1 cellular context compared by ENCODE assay signal in the genomic region with DNA sequence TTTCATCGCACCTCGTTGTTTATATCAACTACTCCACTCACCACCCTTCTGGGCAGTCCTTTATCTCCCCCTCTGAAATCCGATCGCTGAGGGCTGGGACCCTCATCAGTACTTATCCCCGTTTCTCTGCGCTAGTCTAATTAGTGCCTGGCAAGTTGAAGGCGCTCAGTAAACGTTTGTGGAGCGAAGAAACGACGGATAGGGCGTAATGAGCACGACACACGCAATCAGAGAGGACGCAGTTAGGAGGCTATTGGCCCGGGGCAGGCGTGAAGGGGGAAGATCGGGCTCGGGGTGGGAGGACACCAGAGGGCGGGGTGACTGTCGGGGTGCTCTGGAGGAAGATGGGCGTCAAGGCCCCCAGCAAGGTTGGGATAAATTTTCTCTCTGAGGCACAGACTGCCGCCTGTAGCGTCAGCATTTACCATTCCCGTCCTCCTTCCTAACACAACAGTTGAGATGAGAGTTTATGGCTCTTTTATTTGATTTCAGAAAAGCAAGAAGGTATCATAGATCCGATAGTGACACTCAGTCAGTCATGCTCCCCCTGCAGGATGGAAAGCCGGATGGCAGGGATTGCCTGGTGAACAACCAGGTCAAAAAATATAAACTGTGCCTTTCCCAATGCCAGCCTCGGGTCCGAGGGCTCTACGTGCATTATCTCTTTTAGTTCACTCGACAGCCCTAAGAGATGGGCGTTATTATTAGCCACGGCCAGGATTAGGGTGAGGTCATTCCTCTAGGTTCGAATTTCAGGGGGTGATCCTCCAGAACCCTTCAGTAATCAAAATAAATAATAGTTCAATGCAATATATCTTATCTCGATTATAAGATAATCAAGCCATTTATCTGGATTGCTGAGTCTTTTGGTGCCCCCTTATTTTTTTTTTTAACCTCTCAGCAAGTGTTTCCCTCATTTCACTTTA.
TF ChIP-seq lines count a peak whose summit lies in the region.

No MANE protein-coding gene starts in this region.

TF ChIP-seq in GM23338, 12 proteins besides CTCF, POLR2A, EP300 and RAD21:
- TF ChIP-seq, protein P1, sequence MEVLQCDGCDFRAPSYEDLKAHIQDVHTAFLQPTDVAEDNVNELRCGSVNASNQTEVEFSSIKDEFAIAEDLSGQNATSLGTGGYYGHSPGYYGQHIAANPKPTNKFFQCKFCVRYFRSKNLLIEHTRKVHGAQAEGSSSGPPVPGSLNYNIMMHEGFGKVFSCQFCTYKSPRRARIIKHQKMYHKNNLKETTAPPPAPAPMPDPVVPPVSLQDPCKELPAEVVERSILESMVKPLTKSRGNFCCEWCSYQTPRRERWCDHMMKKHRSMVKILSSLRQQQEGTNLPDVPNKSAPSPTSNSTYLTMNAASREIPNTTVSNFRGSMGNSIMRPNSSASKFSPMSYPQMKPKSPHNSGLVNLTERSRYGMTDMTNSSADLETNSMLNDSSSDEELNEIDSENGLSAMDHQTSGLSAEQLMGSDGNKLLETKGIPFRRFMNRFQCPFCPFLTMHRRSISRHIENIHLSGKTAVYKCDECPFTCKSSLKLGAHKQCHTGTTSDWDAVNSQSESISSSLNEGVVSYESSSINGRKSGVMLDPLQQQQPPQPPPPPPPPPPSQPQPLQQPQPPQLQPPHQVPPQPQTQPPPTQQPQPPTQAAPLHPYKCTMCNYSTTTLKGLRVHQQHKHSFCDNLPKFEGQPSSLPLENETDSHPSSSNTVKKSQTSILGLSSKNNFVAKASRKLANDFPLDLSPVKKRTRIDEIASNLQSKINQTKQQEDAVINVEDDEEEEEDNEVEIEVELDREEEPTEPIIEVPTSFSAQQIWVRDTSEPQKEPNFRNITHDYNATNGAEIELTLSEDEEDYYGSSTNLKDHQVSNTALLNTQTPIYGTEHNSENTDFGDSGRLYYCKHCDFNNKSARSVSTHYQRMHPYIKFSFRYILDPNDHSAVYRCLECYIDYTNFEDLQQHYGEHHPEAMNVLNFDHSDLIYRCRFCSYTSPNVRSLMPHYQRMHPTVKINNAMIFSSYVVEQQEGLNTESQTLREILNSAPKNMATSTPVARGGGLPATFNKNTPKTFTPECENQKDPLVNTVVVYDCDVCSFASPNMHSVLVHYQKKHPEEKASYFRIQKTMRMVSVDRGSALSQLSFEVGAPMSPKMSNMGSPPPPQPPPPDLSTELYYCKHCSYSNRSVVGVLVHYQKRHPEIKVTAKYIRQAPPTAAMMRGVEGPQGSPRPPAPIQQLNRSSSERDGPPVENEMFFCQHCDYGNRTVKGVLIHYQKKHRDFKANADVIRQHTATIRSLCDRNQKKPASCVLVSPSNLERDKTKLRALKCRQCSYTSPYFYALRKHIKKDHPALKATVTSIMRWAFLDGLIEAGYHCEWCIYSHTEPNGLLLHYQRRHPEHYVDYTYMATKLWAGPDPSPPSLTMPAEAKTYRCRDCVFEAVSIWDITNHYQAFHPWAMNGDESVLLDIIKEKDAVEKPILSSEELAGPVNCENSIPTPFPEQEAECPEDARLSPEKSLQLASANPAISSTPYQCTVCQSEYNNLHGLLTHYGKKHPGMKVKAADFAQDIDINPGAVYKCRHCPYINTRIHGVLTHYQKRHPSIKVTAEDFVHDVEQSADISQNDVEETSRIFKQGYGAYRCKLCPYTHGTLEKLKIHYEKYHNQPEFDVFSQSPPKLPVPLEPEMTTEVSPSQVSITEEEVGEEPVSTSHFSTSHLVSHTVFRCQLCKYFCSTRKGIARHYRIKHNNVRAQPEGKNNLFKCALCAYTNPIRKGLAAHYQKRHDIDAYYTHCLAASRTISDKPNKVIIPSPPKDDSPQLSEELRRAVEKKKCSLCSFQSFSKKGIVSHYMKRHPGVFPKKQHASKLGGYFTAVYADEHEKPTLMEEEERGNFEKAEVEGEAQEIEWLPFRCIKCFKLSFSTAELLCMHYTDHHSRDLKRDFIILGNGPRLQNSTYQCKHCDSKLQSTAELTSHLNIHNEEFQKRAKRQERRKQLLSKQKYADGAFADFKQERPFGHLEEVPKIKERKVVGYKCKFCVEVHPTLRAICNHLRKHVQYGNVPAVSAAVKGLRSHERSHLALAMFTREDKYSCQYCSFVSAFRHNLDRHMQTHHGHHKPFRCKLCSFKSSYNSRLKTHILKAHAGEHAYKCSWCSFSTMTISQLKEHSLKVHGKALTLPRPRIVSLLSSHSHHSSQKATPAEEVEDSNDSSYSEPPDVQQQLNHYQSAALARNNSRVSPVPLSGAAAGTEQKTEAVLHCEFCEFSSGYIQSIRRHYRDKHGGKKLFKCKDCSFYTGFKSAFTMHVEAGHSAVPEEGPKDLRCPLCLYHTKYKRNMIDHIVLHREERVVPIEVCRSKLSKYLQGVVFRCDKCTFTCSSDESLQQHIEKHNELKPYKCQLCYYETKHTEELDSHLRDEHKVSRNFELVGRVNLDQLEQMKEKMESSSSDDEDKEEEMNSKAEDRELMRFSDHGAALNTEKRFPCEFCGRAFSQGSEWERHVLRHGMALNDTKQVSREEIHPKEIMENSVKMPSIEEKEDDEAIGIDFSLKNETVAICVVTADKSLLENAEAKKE (CRISPR knock-in tag; IDR thresholded peaks at IDR 0.05), result no peak
- no peak for TF ChIP-seq STAT1 (IDR thresholded peaks at IDR 0.05; ENCODE audit: unreplicated experiment)
- no peak for TF ChIP-seq EZH2phosphoT487 (IDR thresholded peaks at IDR 0.05; ENCODE audit: unreplicated experiment)
- TF ChIP-seq POLR2AphosphoS5 (IDR thresholded peaks at IDR 0.05; ENCODE audit: low read depth), result 0 out of 2 replicates have a peak, but pooled peaks have one; percentile 35
